ENCODE assay signal across 8 cellular contexts in the genomic region with DNA sequence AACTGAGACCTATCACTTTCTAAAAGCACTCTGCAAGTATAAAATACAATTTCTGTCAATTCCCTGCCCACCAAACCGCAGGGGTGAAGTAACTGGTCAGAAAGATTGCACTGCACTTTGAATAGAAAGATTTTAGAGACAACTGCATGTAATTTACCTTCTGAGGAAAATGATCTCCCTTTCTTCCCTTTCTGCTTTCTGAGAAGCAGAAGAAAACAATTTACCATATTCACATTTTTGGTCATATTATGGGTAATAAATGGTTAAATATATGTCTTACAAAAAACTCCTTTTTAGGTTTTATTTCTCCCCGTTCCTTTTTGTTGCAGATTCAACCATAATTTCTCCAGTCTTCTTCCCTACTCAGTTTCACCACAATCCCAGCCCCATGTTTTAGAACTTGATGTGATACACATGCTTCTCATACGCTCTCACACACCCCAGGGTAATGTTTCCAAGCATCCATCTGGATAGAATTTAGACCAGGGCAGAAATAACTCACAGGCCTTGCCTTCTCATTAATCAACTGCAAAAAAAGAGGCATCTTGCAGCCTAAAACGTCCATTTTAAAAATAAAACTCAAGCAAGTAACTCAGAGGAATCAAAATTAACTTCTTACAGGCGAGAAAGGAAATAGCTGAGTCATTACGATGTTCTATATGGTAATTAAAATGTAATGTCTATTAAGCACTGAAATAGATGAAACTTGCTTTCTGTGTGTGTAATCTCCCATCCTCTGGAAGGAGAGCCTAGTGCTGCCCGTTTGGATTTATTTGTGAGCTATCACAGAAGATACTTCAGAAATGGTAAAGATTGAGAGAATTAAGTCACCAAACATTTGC.
DNase-seq lines count a peak whose midpoint lies in the region; ATAC-seq and TF ChIP-seq lines count a peak whose summit lies in the region.

No MANE protein-coding gene starts in this region.

- no peaks in the 10 kb centered on the region for H3K4me1 ChIP-seq in sigmoid colon
- H3K4me1 ChIP-seq in foreskin keratinocyte, result peaks cover 9% of the 10 kb centered on the region

- H3K36me3 ChIP-seq in sigmoid colon, result no peaks in the 10 kb centered on the region

- H3K27ac ChIP-seq in sigmoid colon (peak overlapping the region in 3 of 4 donors; percentile 34 to 61 (median 44)), foreskin keratinocyte (no peak overlapping the region)

- H3K9me3 ChIP-seq in sigmoid colon, result no peaks in the 10 kb centered on the region

- ATAC-seq in SK-N-SH treated with all-trans-retinoic acid at 6 μM for 48 hours (peak; percentile 92), HG02852 (IDR thresholded peaks at IDR 0.05; ENCODE audit: unreplicated experiment) (no peak), foreskin keratinocyte (no peak), GM18868 (IDR thresholded peaks at IDR 0.05; ENCODE audit: unreplicated experiment) (no peak)

- 62 to 67% methylated on average over 7 of the region's 7 CpGs for WGBS in sigmoid colon, 2 donors

- H3K4me3 ChIP-seq in sigmoid colon, result no peak overlapping the region

- DNase-seq in EL, result peak; percentile 57
- peak; percentile 86 for DNase-seq in fibroblast of the conjunctiva (ENCODE audit: low read depth)
- DNase-seq in sigmoid colon, result no peak
- DNase-seq in GOT3 (lab: John Stamatoyannopoulos, UW), result no peak
- DNase-seq in foreskin keratinocyte, result no peak

- no peak for TF ChIP-seq POLR2A in sigmoid colon (IDR thresholded peaks at IDR 0.05)

- intact Hi-C loops in sigmoid colon (cut with DNase I), result no loop called here

- H3K27me3 ChIP-seq in sigmoid colon, result no peaks in the 10 kb centered on the region
- H3K27me3 ChIP-seq in foreskin keratinocyte, result no peaks in the 10 kb centered on the region

- TF ChIP-seq EP300 in sigmoid colon (IDR thresholded peaks at IDR 0.05), result no peak

- TF ChIP-seq CTCF in sigmoid colon (IDR thresholded peaks at IDR 0.05) (no peak), foreskin keratinocyte (conservative IDR thresholded peaks at IDR 0.05) (no peak)

TF ChIP-seq in SK-N-SH treated with all-trans-retinoic acid at 6 μM for 48 hours, 23 proteins besides CTCF, POLR2A, EP300 and RAD21:
- TF ChIP-seq TOX (CRISPR knock-in tag; IDR thresholded peaks at IDR 0.05; ENCODE audit: borderline replicate concordance) (no peak), ISL1 (CRISPR knock-in tag; IDR thresholded peaks at IDR 0.05) (0 out of 2 replicates have a peak, but pooled peaks have one; percentile 3), TCF4 (CRISPR knock-in tag; IDR thresholded peaks at IDR 0.05; ENCODE audit: borderline replicate concordance) (0 out of 2 replicates have a peak, but pooled peaks have one; percentile 65), ZNF8 (CRISPR knock-in tag; IDR thresholded peaks at IDR 0.05) (no peak), ARNTL (CRISPR knock-in tag; IDR thresholded peaks at IDR 0.05; ENCODE audit: borderline replicate concordance, low read depth) (no peak)
- TF ChIP-seq, protein P1, sequence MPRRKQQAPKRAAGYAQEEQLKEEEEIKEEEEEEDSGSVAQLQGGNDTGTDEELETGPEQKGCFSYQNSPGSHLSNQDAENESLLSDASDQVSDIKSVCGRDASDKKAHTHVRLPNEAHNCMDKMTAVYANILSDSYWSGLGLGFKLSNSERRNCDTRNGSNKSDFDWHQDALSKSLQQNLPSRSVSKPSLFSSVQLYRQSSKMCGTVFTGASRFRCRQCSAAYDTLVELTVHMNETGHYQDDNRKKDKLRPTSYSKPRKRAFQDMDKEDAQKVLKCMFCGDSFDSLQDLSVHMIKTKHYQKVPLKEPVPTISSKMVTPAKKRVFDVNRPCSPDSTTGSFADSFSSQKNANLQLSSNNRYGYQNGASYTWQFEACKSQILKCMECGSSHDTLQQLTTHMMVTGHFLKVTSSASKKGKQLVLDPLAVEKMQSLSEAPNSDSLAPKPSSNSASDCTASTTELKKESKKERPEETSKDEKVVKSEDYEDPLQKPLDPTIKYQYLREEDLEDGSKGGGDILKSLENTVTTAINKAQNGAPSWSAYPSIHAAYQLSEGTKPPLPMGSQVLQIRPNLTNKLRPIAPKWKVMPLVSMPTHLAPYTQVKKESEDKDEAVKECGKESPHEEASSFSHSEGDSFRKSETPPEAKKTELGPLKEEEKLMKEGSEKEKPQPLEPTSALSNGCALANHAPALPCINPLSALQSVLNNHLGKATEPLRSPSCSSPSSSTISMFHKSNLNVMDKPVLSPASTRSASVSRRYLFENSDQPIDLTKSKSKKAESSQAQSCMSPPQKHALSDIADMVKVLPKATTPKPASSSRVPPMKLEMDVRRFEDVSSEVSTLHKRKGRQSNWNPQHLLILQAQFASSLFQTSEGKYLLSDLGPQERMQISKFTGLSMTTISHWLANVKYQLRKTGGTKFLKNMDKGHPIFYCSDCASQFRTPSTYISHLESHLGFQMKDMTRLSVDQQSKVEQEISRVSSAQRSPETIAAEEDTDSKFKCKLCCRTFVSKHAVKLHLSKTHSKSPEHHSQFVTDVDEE (CRISPR knock-in tag; IDR thresholded peaks at IDR 0.05), result no peak
TF ChIP-seq in SK-N-SH treated with all-trans-retinoic acid at 6 μM for 48 hours: peak in this region for 2.

Comparison
In these comparisons a context has a peak if more than half of its experiments do, and no peak if none do; other contexts are left out.
1. DNase-seq: peak in EL (single experiment) and fibroblast of the conjunctiva (single experiment); none in sigmoid colon (single experiment), GOT3 (single experiment) and foreskin keratinocyte (0 of 2).